ENCODE assay signal across 24 cellular contexts in the genomic region with DNA sequence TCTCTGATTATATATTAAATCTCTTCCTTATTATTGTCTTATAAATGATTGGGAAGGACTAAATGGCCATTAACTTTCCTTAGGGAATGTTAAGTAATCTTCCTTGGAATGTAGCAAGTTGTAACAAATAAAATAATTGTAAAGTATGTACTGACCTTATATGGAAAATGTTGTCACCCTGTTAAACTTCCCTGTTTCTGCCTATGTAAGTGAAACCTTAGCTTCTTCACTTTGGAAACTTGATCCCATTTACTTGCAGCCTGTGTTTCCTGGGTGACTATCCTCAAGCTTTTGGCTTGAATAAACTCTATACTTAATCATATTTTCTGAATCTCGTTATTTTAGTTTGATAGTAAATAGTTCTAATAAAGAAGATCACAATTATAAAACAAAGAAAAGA.
"Had no signal": no experiment of that assay in that cellular context is flagged by ENCODE, and none has a peak within 500 bp of the region (broad histone marks: within the 10 kb centered on the region; RNA-seq: fewer than 3 reads in every experiment).

No MANE protein-coding gene starts in this region.

- H3K36me3 ChIP-seq: adrenal gland had no signal

- H3K4me3 ChIP-seq: adrenal gland, PC-9, SK-N-MC had no signal

- H3K9me3 ChIP-seq: adrenal gland had no signal

- ATAC-seq: Right ventricle myocardium inferior, T-cell had no signal

- H3K27me3 ChIP-seq: adrenal gland had no signal

- DNase-seq: activated CD4-positive, alpha-beta memory T cell treated with anti-CD3 and anti-CD28 coated beads for 36 hours; activated CD4-positive, alpha-beta T cell treated with anti-CD3 and anti-CD28 coated beads, Interleukin-2, amount 10 ng/mL, durations not matched to agents 7 days and 5 days; activated CD4-positive, CD25-positive, alpha-beta regulatory T cell; activated naive CD4-positive, alpha-beta T cell treated with anti-CD3 and anti-CD28 coated beads, Interleukin-2, amount 50 U/mL, for 16 hours; activated naive CD8-positive, alpha-beta T cell treated with anti-CD3 and anti-CD28 coated beads, Interleukin-2, amount 10 ng/mL, durations not matched to agents 7 days and 5 days; activated T-cell treated with anti-CD3 and anti-CD28 coated beads for 4 hours; activated T-cell treated with anti-CD3 and anti-CD28 coated beads, Interleukin-2, amount 50 U/mL, for 48 hours; adrenal gland; anterior cingulate cortex; caudate nucleus; MM.1S; NCI-H1105; NCI-H1436; NCI-H1694 treated with DMSO at 0.1 percent for 48 hours; NCI-H2029 treated with DMSO at 0.1 percent for 48 hours; NCI-H446; NCI-H524; PC-9; T-cell; T-helper 2 cell; T1000 had no signal

- H3K4me1 ChIP-seq: adrenal gland had no signal

- H3K27ac ChIP-seq: adrenal gland, PC-9, SK-N-MC, VCaP had no signal
